1 cellular context compared by ENCODE assay signal in genomic region chr14:52325126-52325525, GRCh38.
TF ChIP-seq lines count a peak whose summit lies in the region.

No MANE protein-coding gene starts in this region.

TF ChIP-seq in GM12878, 131 proteins besides CTCF, POLR2A, EP300 and RAD21 (continued from another document):
- TF ChIP-seq SRF (IDR thresholded peaks at IDR 0.05; ENCODE audit: low read depth in 2 of 2, low read length in 2 of 2) (0 out of 4 replicates have a peak, but pooled peaks of 1 of the 2 experiments have one; percentile 9), HDGF (IDR thresholded peaks at IDR 0.05) (no peak), ATF7 (IDR thresholded peaks at IDR 0.05; ENCODE audit: low read depth) (peak; percentile 89), GATAD2B (conservative IDR thresholded peaks at IDR 0.05; ENCODE audit: low read depth) (0 out of 2 replicates have a peak, but pooled peaks have one; percentile 34), ZNF217 (IDR thresholded peaks at IDR 0.05) (peak; percentile 65; the same call in 1 of the 2 replicates), HCFC1 (IDR thresholded peaks at IDR 0.05; ENCODE audit: low read length) (no peak), MTA3 (IDR thresholded peaks at IDR 0.05; ENCODE audit: borderline replicate concordance, low read length) (peak; percentile 78; the same call in 1 of the 2 replicates), EZH2 (IDR thresholded peaks at IDR 0.05; ENCODE audit: borderline replicate concordance, control insufficient read depth, low read depth, low read length) (no peak), CBX5 (IDR thresholded peaks at IDR 0.05; ENCODE audit: low read depth) (peak; percentile 83), NBN (IDR thresholded peaks at IDR 0.05) (peak; percentile 83; the same call in 1 of the 2 replicates), NR2F1 (conservative IDR thresholded peaks at IDR 0.05) (no peak), HSF1 (IDR thresholded peaks at IDR 0.05; ENCODE audit: low read depth, low read length) (no peak), ZNF24 (IDR thresholded peaks at IDR 0.05) (peak; percentile 24; the same call in 1 of the 2 replicates), TBL1XR1 (IDR thresholded peaks at IDR 0.05; ENCODE audit: low read depth, low read length) (peak; percentile 55; the same call in 1 of the 2 replicates), IRF4 (IDR thresholded peaks at IDR 0.05; ENCODE audit: low read depth, low read length) (peak; percentile 67; the same call in 1 of the 2 replicates), CREM (IDR thresholded peaks at IDR 0.05; ENCODE audit: low read depth) (peak; percentile 73; the same call in 1 of the 2 replicates), TCF7 (IDR thresholded peaks at IDR 0.05; ENCODE audit: borderline replicate concordance) (peak; percentile 93), RFX5 (IDR thresholded peaks at IDR 0.05; ENCODE audit: low read depth, low read length) (no peak), DPF2 (IDR thresholded peaks at IDR 0.05) (peak; percentile 92), MYB (IDR thresholded peaks at IDR 0.05; ENCODE audit: borderline replicate concordance, low read depth, low read length) (no peak), NFXL1 (IDR thresholded peaks at IDR 0.05; ENCODE audit: borderline replicate concordance) (no peak), YBX1 (IDR thresholded peaks at IDR 0.05) (no peak), MEF2A (IDR thresholded peaks at IDR 0.05; ENCODE audit: insufficient read depth, low read depth, low read length) (peak; percentile 52; the same call in 1 of the 2 replicates)
- TF ChIP-seq, protein P1, sequence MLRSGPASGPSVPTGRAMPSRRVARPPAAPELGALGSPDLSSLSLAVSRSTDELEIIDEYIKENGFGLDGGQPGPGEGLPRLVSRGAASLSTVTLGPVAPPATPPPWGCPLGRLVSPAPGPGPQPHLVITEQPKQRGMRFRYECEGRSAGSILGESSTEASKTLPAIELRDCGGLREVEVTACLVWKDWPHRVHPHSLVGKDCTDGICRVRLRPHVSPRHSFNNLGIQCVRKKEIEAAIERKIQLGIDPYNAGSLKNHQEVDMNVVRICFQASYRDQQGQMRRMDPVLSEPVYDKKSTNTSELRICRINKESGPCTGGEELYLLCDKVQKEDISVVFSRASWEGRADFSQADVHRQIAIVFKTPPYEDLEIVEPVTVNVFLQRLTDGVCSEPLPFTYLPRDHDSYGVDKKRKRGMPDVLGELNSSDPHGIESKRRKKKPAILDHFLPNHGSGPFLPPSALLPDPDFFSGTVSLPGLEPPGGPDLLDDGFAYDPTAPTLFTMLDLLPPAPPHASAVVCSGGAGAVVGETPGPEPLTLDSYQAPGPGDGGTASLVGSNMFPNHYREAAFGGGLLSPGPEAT (IDR thresholded peaks at IDR 0.05; ENCODE audit: low read depth): peak; percentile 90
